ENCODE assay signal across 8 cellular contexts in the genomic region with DNA sequence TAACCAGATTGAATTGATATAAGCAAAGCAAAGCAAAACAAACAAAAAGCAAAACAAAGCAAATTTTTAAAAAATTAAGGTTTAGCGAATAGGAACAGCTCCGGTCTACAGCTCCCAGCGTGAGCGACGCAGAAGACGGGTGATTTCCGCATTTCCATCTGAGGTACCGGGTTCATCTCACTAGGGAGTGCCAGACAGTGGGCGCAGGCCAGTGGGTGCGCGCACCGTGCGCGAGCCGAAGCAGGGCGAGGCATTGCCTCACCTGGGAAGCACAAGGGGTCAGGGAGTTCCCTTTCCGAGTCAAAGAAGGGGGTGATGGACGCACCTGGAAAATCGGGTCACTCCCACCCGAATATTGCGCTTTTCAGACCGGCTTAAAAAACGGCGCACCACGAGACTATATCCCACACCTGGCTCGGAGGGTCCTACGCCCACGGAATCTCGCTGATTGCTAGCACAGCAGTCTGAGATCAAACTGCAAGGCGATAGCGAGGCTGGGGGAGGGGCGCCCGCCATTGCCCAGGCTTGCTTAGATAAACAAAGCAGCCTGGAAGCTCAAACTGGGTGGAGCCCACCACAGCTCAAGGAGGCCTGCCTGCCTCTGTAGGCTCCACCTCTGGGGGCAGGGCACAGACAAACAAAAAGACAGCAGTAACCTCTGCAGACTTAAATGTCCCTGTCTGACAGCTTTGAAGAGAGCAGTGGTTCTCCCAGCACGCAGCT.
DNase-seq lines count a peak whose midpoint lies in the region; ATAC-seq and TF ChIP-seq lines count a peak whose summit lies in the region.
"Not testable (repeated sequence)": the region's sequence is repeated elsewhere in the genome, so short reads cannot be mapped to it uniquely, and the experiment has no call there.

No MANE protein-coding gene starts in this region.

- not testable (repeated sequence) for H3K27ac Mint-ChIP-seq in Caco-2 (ENCODE audit: unreplicated experiment); T-helper 2 cell treated with Interferon-gamma antibody and Interleukin-4, amounts not matched to agents 5 μg/mL and 100 μg/mL, for 36 hours; chondrocyte (ENCODE audit: unreplicated experiment); stimulated activated memory B cell treated with anti-CD40 and anti-IgM and Interleukin-4, amounts not matched to agents 10 μg/mL and 1 μg/mL and 100 μg/mL, for 72 hours
- peak overlapping the region; percentile 38 for H3K27ac Mint-ChIP-seq in activated T-cell treated with anti-CD3 and anti-CD28 coated beads, Interleukin-2, amount 50 U/mL, for 72 hours
- peak overlapping the region in 1 of 9 donors; percentile 54 for H3K27ac Mint-ChIP-seq in naive thymus-derived CD4-positive, alpha-beta T cell

- H3K9me3 ChIP-seq in Caco-2; hepatocyte (ENCODE audit: low read depth); naive thymus-derived CD4-positive, alpha-beta T cell (ENCODE audit: control insufficient read depth in 2 of 3, low read length in 3 of 3): not testable (repeated sequence)

- not testable (repeated sequence) for H3K36me3 ChIP-seq in Caco-2 (ENCODE audit: control insufficient read depth, insufficient read depth, low read length); hepatocyte (replicated peaks; ENCODE audit: insufficient read depth, low read depth); naive thymus-derived CD4-positive, alpha-beta T cell (ENCODE audit: control insufficient read depth in 2 of 3, insufficient read depth in 3 of 3, low read length in 3 of 3)

- not testable (repeated sequence) for H3K4me1 Mint-ChIP-seq in Caco-2 (ENCODE audit: low read depth, unreplicated experiment); T-helper 2 cell treated with Interferon-gamma antibody and Interleukin-4, amounts not matched to agents 5 μg/mL and 100 μg/mL, for 36 hours (ENCODE audit: low read depth); activated T-cell treated with anti-CD3 and anti-CD28 coated beads, Interleukin-2, amount 50 U/mL, for 72 hours (ENCODE audit: low read depth); chondrocyte (ENCODE audit: low read depth); stimulated activated memory B cell treated with anti-CD40 and anti-IgM and Interleukin-4, amounts not matched to agents 10 μg/mL and 1 μg/mL and 100 μg/mL, for 72 hours
- H3K4me1 Mint-ChIP-seq in naive thymus-derived CD4-positive, alpha-beta T cell, result peaks cover 0 to 10% (median 8%) of the 10 kb centered on the region in 7 donors

- TF ChIP-seq CTCF in Caco-2 (IDR thresholded peaks at IDR 0.05; ENCODE audit: insufficient read depth in 1 of 2, low read depth in 1 of 2, low read length in 1 of 2, severe bottlenecking in 1 of 2, unreplicated experiment in 1 of 2); chondrocyte (IDR thresholded peaks at IDR 0.05); hepatocyte (IDR thresholded peaks at IDR 0.05; ENCODE audit: poor library complexity): not testable (repeated sequence)

- not testable (repeated sequence) for H3K27me3 ChIP-seq in Caco-2 (replicated peaks; ENCODE audit: control insufficient read depth, insufficient read depth, low read length); hepatocyte; naive thymus-derived CD4-positive, alpha-beta T cell (ENCODE audit: control insufficient read depth in 2 of 2, insufficient read depth in 2 of 2, low read length in 2 of 2)

- not testable (repeated sequence) for H3K9me2 ChIP-seq in hepatocyte (replicated peaks; ENCODE audit: insufficient read depth)

- WGBS in hepatocyte (ENCODE audit: low lambda C conversion rate, missing lambda C conversion rate), result 15% methylated on average over 13 of the region's 34 CpGs

- BruUV-seq in Caco-2 (replicated peaks; lab: Mats Ljungman, UMichigan), result not testable (repeated sequence)

- not testable (repeated sequence) for H3K9me3 Mint-ChIP-seq in Caco-2 (ENCODE audit: unreplicated experiment); T-helper 2 cell treated with Interferon-gamma antibody and Interleukin-4, amounts not matched to agents 5 μg/mL and 100 μg/mL, for 36 hours; activated T-cell treated with anti-CD3 and anti-CD28 coated beads, Interleukin-2, amount 50 U/mL, for 72 hours; chondrocyte (ENCODE audit: low read depth); naive thymus-derived CD4-positive, alpha-beta T cell; stimulated activated memory B cell treated with anti-CD40 and anti-IgM and Interleukin-4, amounts not matched to agents 10 μg/mL and 1 μg/mL and 100 μg/mL, for 72 hours

- peak overlapping the region; percentile 32 for H3K4me3 ChIP-seq in Caco-2 (ENCODE audit: low read depth, low read length)
- H3K4me3 ChIP-seq in Jurkat, Clone E6-1 (ENCODE audit: low read length), result peak overlapping the region; percentile 48
- not testable (repeated sequence) for H3K4me3 ChIP-seq in hepatocyte
- H3K4me3 ChIP-seq in naive thymus-derived CD4-positive, alpha-beta T cell (ENCODE audit: low read length), result peak overlapping the region; percentile 13

- H2AFZ ChIP-seq in hepatocyte, result peak overlapping the region; percentile 46

- DNase-seq in Caco-2; Jurkat, Clone E6-1 (ENCODE audit: low read depth, low spot score); T-helper 2 cell treated with Interferon-gamma antibody and Interleukin-4, amounts not matched to agents 5 μg/mL and 100 μg/mL, for 36 hours (ENCODE audit: low spot score); chondrocyte (ENCODE audit: low spot score); hepatocyte (ENCODE audit: low spot score): not testable (repeated sequence)
- peak in 1 of 2 donors; percentile 6 for DNase-seq in activated T-cell treated with anti-CD3 and anti-CD28 coated beads, Interleukin-2, amount 50 U/mL, for 72 hours
- peak in 1 of 9 donors; percentile 7 for DNase-seq in naive thymus-derived CD4-positive, alpha-beta T cell

- not testable (repeated sequence) for H4K20me1 ChIP-seq in hepatocyte (ENCODE audit: insufficient read depth, poor library complexity, severe bottlenecking)

- CTCF ChIA-PET in Caco-2 (lab: Charles Lee), result interaction anchor here (1.5 kb wide), 1 partner anchor 235 kb away, joined by 7 read pairs; no protein-coding TSS in a partner anchor
- CTCF ChIA-PET in naive thymus-derived CD4-positive, alpha-beta T cell (lab: Charles Lee), result not testable (repeated sequence)

- not testable (repeated sequence) for H3K36me3 Mint-ChIP-seq in Caco-2 (ENCODE audit: insufficient read depth, unreplicated experiment); T-helper 2 cell treated with Interferon-gamma antibody and Interleukin-4, amounts not matched to agents 5 μg/mL and 100 μg/mL, for 36 hours (ENCODE audit: low read depth); activated T-cell treated with anti-CD3 and anti-CD28 coated beads, Interleukin-2, amount 50 U/mL, for 72 hours (ENCODE audit: insufficient read depth in 2 of 2); chondrocyte (ENCODE audit: low read depth); naive thymus-derived CD4-positive, alpha-beta T cell; stimulated activated memory B cell treated with anti-CD40 and anti-IgM and Interleukin-4, amounts not matched to agents 10 μg/mL and 1 μg/mL and 100 μg/mL, for 72 hours

- H3K4me2 ChIP-seq in hepatocyte, result peak overlapping the region; percentile 74

- intact Hi-C loops in Caco-2 (cut with micrococcal nuclease; ENCODE audit: unreplicated experiment), result loop anchor here (2.0 kb wide), 5 partner anchors 77 to 489 kb away; partner anchors contain the start of gene CCNC
- intact Hi-C loops in naive thymus-derived CD4-positive, alpha-beta T cell (cut with micrococcal nuclease), result loop anchor here (2.0 kb wide), 1 partner anchor 357 kb away; no protein-coding TSS in a partner anchor

- H3K27me3 Mint-ChIP-seq in Caco-2 (ENCODE audit: insufficient read depth, unreplicated experiment), result not testable (repeated sequence)
- H3K27me3 Mint-ChIP-seq in T-helper 2 cell treated with Interferon-gamma antibody and Interleukin-4, amounts not matched to agents 5 μg/mL and 100 μg/mL, for 36 hours (ENCODE audit: low read depth), result peaks cover 18% of the 10 kb centered on the region
- peaks cover 33% of the 10 kb centered on the region for H3K27me3 Mint-ChIP-seq in activated T-cell treated with anti-CD3 and anti-CD28 coated beads, Interleukin-2, amount 50 U/mL, for 72 hours (ENCODE audit: low read depth)
- peaks cover 23% of the 10 kb centered on the region for H3K27me3 Mint-ChIP-seq in chondrocyte (ENCODE audit: low read depth)
- peaks cover 7 to 33% (median 25%) of the 10 kb centered on the region in 5 donors for H3K27me3 Mint-ChIP-seq in naive thymus-derived CD4-positive, alpha-beta T cell
- H3K27me3 Mint-ChIP-seq in stimulated activated memory B cell treated with anti-CD40 and anti-IgM and Interleukin-4, amounts not matched to agents 10 μg/mL and 1 μg/mL and 100 μg/mL, for 72 hours, result peaks cover 46% of the 10 kb centered on the region

- not testable (repeated sequence) for ATAC-seq in activated T-cell treated with anti-CD3 and anti-CD28 coated beads, Interleukin-2, amount 50 U/mL, for 72 hours (replicated peaks in 1 of 2); naive thymus-derived CD4-positive, alpha-beta T cell; stimulated activated memory B cell treated with anti-CD40 and anti-IgM and Interleukin-4, amounts not matched to agents 10 μg/mL and 1 μg/mL and 100 μg/mL, for 72 hours

- not testable (repeated sequence) for H3K27ac ChIP-seq in hepatocyte; naive thymus-derived CD4-positive, alpha-beta T cell (ENCODE audit: low read depth, low read length)

- H3K79me2 ChIP-seq in hepatocyte, result not testable (repeated sequence)

- H3K4me1 ChIP-seq in Caco-2; hepatocyte (ENCODE audit: insufficient read depth); naive thymus-derived CD4-positive, alpha-beta T cell (ENCODE audit: control insufficient read depth in 2 of 2, insufficient read depth in 2 of 2, low read length in 2 of 2): not testable (repeated sequence)

- H3K4me3 Mint-ChIP-seq in Caco-2 (ENCODE audit: unreplicated experiment) (peak overlapping the region; percentile 74), chondrocyte (ENCODE audit: unreplicated experiment) (peak overlapping the region; percentile 49)
- H3K4me3 Mint-ChIP-seq in T-helper 2 cell treated with Interferon-gamma antibody and Interleukin-4, amounts not matched to agents 5 μg/mL and 100 μg/mL, for 36 hours, result peak overlapping the region; percentile 75
- peak overlapping the region; percentile 70 to 83 for H3K4me3 Mint-ChIP-seq in activated T-cell treated with anti-CD3 and anti-CD28 coated beads, Interleukin-2, amount 50 U/mL, for 72 hours
- peak overlapping the region in 8 of 10 donors; percentile 40 to 84 (median 65) for H3K4me3 Mint-ChIP-seq in naive thymus-derived CD4-positive, alpha-beta T cell
- peak overlapping the region; percentile 44 for H3K4me3 Mint-ChIP-seq in stimulated activated memory B cell treated with anti-CD40 and anti-IgM and Interleukin-4, amounts not matched to agents 10 μg/mL and 1 μg/mL and 100 μg/mL, for 72 hours

- POLR2A ChIA-PET in Caco-2 (lab: Charles Lee); naive thymus-derived CD4-positive, alpha-beta T cell (lab: Charles Lee): not testable (repeated sequence)
